Comparison of ENCODE assay signal across 8 cellular contexts in the genomic region with DNA sequence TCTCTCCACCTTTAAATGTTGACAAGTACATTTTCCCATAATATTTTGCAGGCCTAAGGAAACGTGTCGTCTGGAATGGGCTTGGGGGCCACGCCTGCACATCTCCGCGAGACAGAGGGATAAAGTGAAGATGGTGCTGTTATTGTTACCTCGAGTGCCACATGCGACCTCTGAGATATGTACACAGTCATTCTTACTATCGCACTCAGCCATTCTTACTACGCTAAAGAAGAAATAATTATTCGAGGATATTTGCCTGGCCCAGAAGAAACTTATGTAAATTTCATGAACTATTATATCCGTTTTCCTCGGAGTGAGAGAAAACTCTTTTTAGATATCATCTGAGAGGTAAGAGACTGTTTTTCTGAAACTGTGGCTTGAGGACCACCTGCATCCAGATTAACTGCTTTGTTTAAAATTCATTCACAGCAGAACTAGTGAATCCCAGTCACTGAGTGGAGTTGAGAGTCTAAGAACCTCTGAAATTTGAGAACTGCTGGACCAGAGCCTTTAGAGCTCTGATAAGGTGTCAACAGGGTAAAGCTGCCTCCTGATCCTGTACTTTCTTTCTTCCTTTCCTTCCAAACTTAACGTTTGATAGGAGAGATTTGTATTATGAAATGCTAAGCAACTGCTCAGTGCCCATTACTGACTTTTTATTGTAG.
DNase-seq lines count a peak whose midpoint lies in the region; ATAC-seq and TF ChIP-seq lines count a peak whose summit lies in the region.

No MANE protein-coding gene starts in this region.

- DNase-seq in GM12865 (ENCODE audit: low read depth) (peak; percentile 26), astrocyte of the spinal cord (ENCODE audit: low read depth, low spot score) (no peak), nephron progenitor cell (no peak), COLO829 (ENCODE audit: low spot score) (no peak), NOMO-1 (lab: John Stamatoyannopoulos, UW; ENCODE audit: unreplicated experiment in 2 of 2) (no peak), NCI-H2081 treated with DMSO at 0.1 percent for 48 hours (lab: John Stamatoyannopoulos, UW) (no peak), RPMI8226 (no peak)

- TF ChIP-seq CTCF in GM12865 (IDR thresholded peaks at IDR 0.05; ENCODE audit: insufficient read depth, low read depth, low read length, missing control alignments): no peak
- TF ChIP-seq CTCF in astrocyte of the spinal cord (IDR thresholded peaks at IDR 0.05; ENCODE audit: low read depth, low read length): no peak
- TF ChIP-seq CTCF in nephron progenitor cell (IDR thresholded peaks at IDR 0.05): no peak

- peaks cover 25% of the 10 kb centered on the region for H3K36me3 Mint-ChIP-seq in nephron progenitor cell (ENCODE audit: low read depth)

- in situ Hi-C loops in astrocyte of the spinal cord (cut with HindIII; ENCODE audit: low sequenced_read_pairs): no loop called here

- peaks cover 4% of the 10 kb centered on the region for H3K27me3 Mint-ChIP-seq in nephron progenitor cell (ENCODE audit: low read depth, poor library complexity)

- no peaks in the 10 kb centered on the region for H3K9me3 Mint-ChIP-seq in nephron progenitor cell

- no peak overlapping the region for H3K27ac Mint-ChIP-seq in nephron progenitor cell

- peaks cover 28% of the 10 kb centered on the region for H3K4me1 Mint-ChIP-seq in nephron progenitor cell

- H3K4me3 Mint-ChIP-seq in nephron progenitor cell: peak overlapping the region; percentile 94

- peak overlapping the region; percentile 64 for H3K4me3 ChIP-seq in GM12865 (ENCODE audit: low read depth, low read length)
- H3K4me3 ChIP-seq in astrocyte of the spinal cord (ENCODE audit: low read depth, low read length): peak overlapping the region; percentile 95

- peak; percentile 17 for ATAC-seq in HG03354 (IDR thresholded peaks at IDR 0.05; ENCODE audit: poor library complexity, severe bottlenecking, unreplicated experiment)
